In the genomic region with DNA sequence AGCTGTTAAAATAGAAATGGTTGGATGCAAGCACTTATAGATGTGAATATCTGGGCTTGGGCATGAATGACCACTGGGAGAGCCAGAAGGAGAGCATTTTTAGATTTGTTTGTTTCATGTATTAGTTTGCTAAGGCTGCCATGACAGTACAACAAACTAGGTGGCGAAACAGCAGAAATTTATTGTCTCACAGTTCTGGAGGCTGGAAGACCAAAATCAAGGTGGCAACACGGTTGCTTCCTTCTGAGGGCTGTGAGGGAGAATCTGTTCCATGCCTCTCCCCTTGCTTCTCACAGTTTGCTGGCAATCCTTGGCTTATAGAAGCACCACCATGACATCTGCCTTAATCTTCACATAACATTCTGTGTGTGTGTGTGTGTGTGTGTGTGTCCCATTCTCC, we compare ENCODE assay signal across 32 cellular contexts. TPM values are rescaled to one million over a fixed set of nuclear protein-coding genes. Genes with fewer than 3 reads are reported as not detected.
"Had no signal": no experiment of that assay in that cellular context is flagged by ENCODE, and none has a peak within 500 bp of the region (broad histone marks: within the 10 kb centered on the region; RNA-seq: fewer than 3 reads in every experiment).

No MANE protein-coding gene starts in this region.

- DNase-seq: activated CD4-positive, alpha-beta T cell treated with anti-CD3 and anti-CD28 coated beads, Interleukin-2, amount 10 ng/mL, durations not matched to agents 24 days and 14 days; activated CD4-positive, alpha-beta T cell treated with anti-CD3 and anti-CD28 coated beads, Interleukin-2, amount 50 U/mL, for 4 hours; activated CD8-positive, alpha-beta T cell treated with anti-CD3 and anti-CD28 coated beads for 36 hours; activated effector memory CD4-positive, alpha-beta T cell treated with anti-CD3 and anti-CD28 coated beads, Interleukin-2, amount 50 U/mL, for 16 hours; activated naive CD4-positive, alpha-beta T cell; activated naive CD4-positive, alpha-beta T cell treated with anti-CD3 and anti-CD28 coated beads, Interleukin-2, amount 50 U/mL, for 16 hours; activated naive CD8-positive, alpha-beta T cell treated with anti-CD3 and anti-CD28 coated beads for 36 hours; activated T-cell treated with anti-CD3 and anti-CD28 coated beads, Interleukin-2, amount 50 U/mL, for 1 hour; activated T-cell treated with anti-CD3 and anti-CD28 coated beads, Interleukin-2, amount 50 U/mL, for 72 hours; amniotic stem cell; brain microvascular endothelial cell; central memory CD4-positive, alpha-beta T cell; colonic mucosa; Kasumi-1; KG1; MM.1S; NCI-H1436 treated with DMSO at 0.1 percent for 48 hours; NCI-H1694 treated with DMSO at 0.1 percent for 48 hours; NCI-H2029; NCI-H2107; NCI-H2171; NCI-H510A; NCI-H526; NCI-H774; PC-3; Peyer's patch; Right ventricle myocardium superior; SJCRH30; SK-N-SH had no signal

- ATAC-seq: activated CD8-positive, alpha-beta T cell treated with anti-CD3 and anti-CD28 coated beads for 36 hours; activated T-cell treated with anti-CD3 and anti-CD28 coated beads, Interleukin-2, amount 50 U/mL, for 72 hours; activated T-helper 17 cell treated with anti-CD3 and anti-CD28 coated beads, Interleukin-2, amount 50 U/mL, for 72 hours; PC-3 had no signal

- H3K9me3 ChIP-seq: colonic mucosa, Peyer's patch, SJCRH30, SK-N-SH had no signal

- H3K27me3 ChIP-seq: brain microvascular endothelial cell, colonic mucosa, Peyer's patch, SJCRH30 had no signal

- H3K27ac ChIP-seq: brain microvascular endothelial cell, colonic mucosa, Peyer's patch, SJCRH30 had no signal

- H3K9ac ChIP-seq: SK-N-SH had no signal

- FAIRE-seq: TTC549 had no signal

- H3K4me3 ChIP-seq: colonic mucosa, Peyer's patch, SJCRH30 had no signal

- H3K4me1 ChIP-seq: colonic mucosa, Peyer's patch had no signal

- H3K36me3 ChIP-seq: brain microvascular endothelial cell, colonic mucosa, Peyer's patch, SJCRH30 had no signal

- H3K4me2 ChIP-seq: SK-N-SH had no signal

RNA-seq across cellular contexts. Expression of gene GFRA3, which starts 41.1 kb away (rescaled TPM):
- total RNA-seq: activated CD4-positive, alpha-beta T cell treated with anti-CD3 and anti-CD28 coated beads, Interleukin-2, amount 10 ng/mL, durations not matched to agents 24 days and 14 days; activated CD8-positive, alpha-beta T cell treated with anti-CD3 and anti-CD28 coated beads for 36 hours; activated T-helper 17 cell treated with anti-CD3 and anti-CD28 coated beads, Interleukin-2, amount 50 U/mL, for 72 hours; PC-3; Peyer's patch; SJCRH30 had no signal
- polyA plus RNA-seq: aorta had no signal
